Comparison of ENCODE assay signal across 8 cellular contexts in genomic region chr6:125792172-125792571, GRCh38. TPM values are rescaled to one million over a fixed set of nuclear protein-coding genes. Genes with fewer than 3 reads are reported as not detected.
A peak's percentile ranks its signal among the peaks of the same experiment; 100 is the strongest.
DNase-seq lines count a peak whose midpoint lies in the region; ATAC-seq and TF ChIP-seq lines count a peak whose summit lies in the region.

No MANE protein-coding gene starts in this region.

- peak overlapping the region; percentile 87 for H3K4me2 ChIP-seq in SU-DHL-6 (ENCODE audit: low read depth, low read length, poor library complexity, severe bottlenecking)

- DNase-seq in T-helper 1 cell (no peak), epithelial cell of proximal tubule (ENCODE audit: low read depth) (no peak), spleen (no peak), HT-29 (ENCODE audit: low spot score) (no peak), amygdala (lab: John Stamatoyannopoulos, UW) (no peak), body of pancreas (no peak)

- intact Hi-C loops in spleen (cut with DNase I; ENCODE audit: low total_unique reads) (no loop called here), body of pancreas (cut with DNase I) (loop anchor here (10.0 kb wide), 1 partner anchor 173 kb away; no protein-coding TSS in a partner anchor)

- H3K27ac Mint-ChIP-seq in T-helper 1 cell treated with Interleukin-12 subunit alpha and Interleukin-12 subunit beta and Interleukin-4 antibody, amounts not matched to agents 30 μg/mL and 1 μg/mL, for 36 hours: no peak overlapping the region

- H3K27me3 ChIP-seq in SU-DHL-6 (ENCODE audit: low read length) (no peaks in the 10 kb centered on the region), spleen (replicated peaks in 1 of 7) (no peaks in the 10 kb centered on the region), body of pancreas (no peaks in the 10 kb centered on the region)

- no peaks in the 10 kb centered on the region for H3K9me2 ChIP-seq in SU-DHL-6 (replicated peaks; ENCODE audit: insufficient read depth, low read length)

- WGBS in spleen, 5 donors: 52 to 68% (median 56%) methylated on average over 3 of the region's 3 CpGs
- WGBS in body of pancreas, 2 donors: 47 to 54% methylated on average over 3 of the region's 3 CpGs

- peaks cover 44% of the 10 kb centered on the region for H3K4me1 Mint-ChIP-seq in T-helper 1 cell treated with Interleukin-12 subunit alpha and Interleukin-12 subunit beta and Interleukin-4 antibody, amounts not matched to agents 30 μg/mL and 1 μg/mL, for 36 hours (ENCODE audit: low read depth)

- peak overlapping the region; percentile 44 for H3K4me3 Mint-ChIP-seq in T-helper 1 cell treated with Interleukin-12 subunit alpha and Interleukin-12 subunit beta and Interleukin-4 antibody, amounts not matched to agents 30 μg/mL and 1 μg/mL, for 36 hours

- peaks cover 20 to 84% (median 70%) of the 10 kb centered on the region in 6 donors for H3K4me1 ChIP-seq in spleen
- H3K4me1 ChIP-seq in body of pancreas: peaks cover 29% of the 10 kb centered on the region

- H3K9me3 ChIP-seq in SU-DHL-6 (ENCODE audit: insufficient read depth, low read length) (no peaks in the 10 kb centered on the region), spleen (no peaks in the 10 kb centered on the region), body of pancreas (no peaks in the 10 kb centered on the region)

- no peaks in the 10 kb centered on the region for H3K27me3 Mint-ChIP-seq in T-helper 1 cell treated with Interleukin-12 subunit alpha and Interleukin-12 subunit beta and Interleukin-4 antibody, amounts not matched to agents 30 μg/mL and 1 μg/mL, for 36 hours (ENCODE audit: low read depth)

- H3K36me3 ChIP-seq in SU-DHL-6 (ENCODE audit: low read length): no peaks in the 10 kb centered on the region
- peaks cover 0 to 8% (median 0%) of the 10 kb centered on the region in 6 donors for H3K36me3 ChIP-seq in spleen
- no peaks in the 10 kb centered on the region for H3K36me3 ChIP-seq in body of pancreas (replicated peaks in 1 of 2; ENCODE audit: insufficient read depth in 1 of 2, low read depth in 2 of 2)

- no peak for TF ChIP-seq POLR2A in spleen (IDR thresholded peaks at IDR 0.05)
- no peak for TF ChIP-seq POLR2A in body of pancreas (IDR thresholded peaks at IDR 0.05)

- peak overlapping the region; percentile 82 for H3K9ac ChIP-seq in SU-DHL-6 (ENCODE audit: low read length)

- TF ChIP-seq CTCF in SU-DHL-6 (IDR thresholded peaks at IDR 0.05; ENCODE audit: insufficient read depth, low read length, poor library complexity, severe bottlenecking): no peak
- TF ChIP-seq CTCF in epithelial cell of proximal tubule (conservative IDR thresholded peaks at IDR 0.05; ENCODE audit: low read depth, low read length): no peak
- no peak for TF ChIP-seq CTCF in spleen (IDR thresholded peaks at IDR 0.05 in 8 of 11, conservative IDR thresholded peaks at IDR 0.05 in 3 of 11)
- TF ChIP-seq CTCF in body of pancreas (IDR thresholded peaks at IDR 0.05): no peak

- ATAC-seq in body of pancreas: no peak

- H3K4me3 ChIP-seq in SU-DHL-6 (ENCODE audit: insufficient read depth, low read length, poor library complexity, severe bottlenecking): peak overlapping the region; percentile 78
- peak overlapping the region; percentile 72 for H3K4me3 ChIP-seq in epithelial cell of proximal tubule (ENCODE audit: low read depth, low read length)
- H3K4me3 ChIP-seq in spleen: peak overlapping the region in 5 of 8 donors; percentile 86 to 95 (median 92)
- H3K4me3 ChIP-seq in body of pancreas: no peak overlapping the region

- H3K79me2 ChIP-seq in SU-DHL-6 (ENCODE audit: insufficient read depth, low read length): peaks cover 64% of the 10 kb centered on the region

- no peaks in the 10 kb centered on the region for H4K20me1 ChIP-seq in SU-DHL-6 (ENCODE audit: low read depth, low read length)

- H3K36me3 Mint-ChIP-seq in T-helper 1 cell treated with Interleukin-12 subunit alpha and Interleukin-12 subunit beta and Interleukin-4 antibody, amounts not matched to agents 30 μg/mL and 1 μg/mL, for 36 hours (ENCODE audit: low read depth): peaks cover 8% of the 10 kb centered on the region

- H3K27ac ChIP-seq in SU-DHL-6 (ENCODE audit: low read depth, low read length): peak overlapping the region; percentile 97
- peak overlapping the region in 7 of 8 donors; percentile 94 to 98 (median 97) for H3K27ac ChIP-seq in spleen
- peak overlapping the region in 1 of 4 donors; percentile 94 for H3K27ac ChIP-seq in body of pancreas

- no peaks in the 10 kb centered on the region for H3K9me3 Mint-ChIP-seq in T-helper 1 cell treated with Interleukin-12 subunit alpha and Interleukin-12 subunit beta and Interleukin-4 antibody, amounts not matched to agents 30 μg/mL and 1 μg/mL, for 36 hours

- H2AFZ ChIP-seq in SU-DHL-6 (ENCODE audit: low read depth, low read length, severe bottlenecking): no peak overlapping the region

- H3F3A ChIP-seq in SU-DHL-6 (ENCODE audit: insufficient read depth): peaks cover 43% of the 10 kb centered on the region

RNA-seq across cellular contexts. Expression of gene NCOA7, which starts 1.4 kb away (rescaled TPM):
- total RNA-seq in epithelial cell of proximal tubule: 8.2 and 8.3 TPM in 2 replicates
- total RNA-seq in spleen: 10 to 100 TPM; 27.9 to 84.3 (median 50.7) TPM
- 10 to 100 TPM; 11.8 to 18.2 (median 12.9) TPM for polyA plus RNA-seq in spleen
- 11.6 and 13.3 TPM in 2 replicates for total RNA-seq in HT-29 (2014; rRNA removed; shearing (Covaris generic))
- total RNA-seq in body of pancreas: 10 to 100 TPM; 26.5 to 30.0 TPM

RNA-seq across cellular contexts. Expression of gene HEY2, which starts 42.7 kb away (rescaled TPM):
- total RNA-seq in epithelial cell of proximal tubule (0.36 TPM in 1 of 2 replicates, not detected in the other), spleen (1 to 10 TPM in 6 of 7 donors, under 1 TPM in 1; 0.72 to 3.7 (median 2.5) TPM), body of pancreas (1 to 10 TPM; 2.6 to 7.3 TPM)
- 1 to 10 TPM in 2 of 3 donors, under 1 TPM in 1; 0.59 to 1.4 (median 1.3) TPM for polyA plus RNA-seq in spleen
- total RNA-seq in HT-29 (2014; rRNA removed; shearing (Covaris generic)): 0.08 TPM in 1 of 2 replicates, not detected in the other

Comparison
In these comparisons a context has a peak if more than half of its experiments do, and no peak if none do; other contexts are left out.
1. H3K4me3 ChIP-seq: peak in SU-DHL-6 (single experiment), epithelial cell of proximal tubule (single experiment) and spleen (5 of 8); none in body of pancreas (0 of 2).